ENCODE assay signal across 1 cellular context in the genomic region with DNA sequence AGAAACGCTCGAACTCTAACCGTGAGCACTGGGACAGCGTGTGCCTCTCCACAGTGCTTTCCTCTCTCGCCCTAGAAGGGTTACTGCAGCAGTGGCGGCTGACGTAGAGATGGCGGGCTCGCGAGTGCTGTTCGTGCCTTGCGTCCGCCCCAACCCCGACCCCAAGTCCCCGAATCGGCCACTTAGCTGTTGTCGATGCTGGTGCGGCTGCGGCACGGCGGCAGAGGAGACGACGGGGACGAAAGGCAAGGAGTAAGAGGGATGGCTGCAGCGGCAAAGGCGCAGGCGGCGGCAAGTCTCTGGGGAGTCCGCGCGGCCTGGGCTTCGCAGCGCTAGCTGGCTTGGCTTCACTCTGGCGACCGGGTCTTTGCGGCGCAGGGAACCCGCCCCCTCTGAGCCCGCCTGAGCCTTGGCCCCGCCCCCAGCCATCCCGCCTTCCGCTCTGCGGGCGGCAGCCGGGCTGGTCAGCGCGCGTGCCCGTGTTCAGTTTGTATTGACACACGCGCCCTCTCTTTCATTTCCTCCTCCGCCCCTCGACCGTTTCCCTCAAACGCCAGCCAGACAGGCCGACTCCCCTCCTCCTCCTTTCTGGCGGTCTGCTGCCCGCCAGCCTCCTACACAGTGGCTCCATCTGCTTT.
TF ChIP-seq lines count a peak whose summit lies in the region.

Gene SPIN4 (minus strand): TSS at position 354 of the 638 bp plus-strand sequence. CDS start 513 bp downstream, outside the sequence.

TF ChIP-seq in HepG2, 621 proteins besides CTCF, POLR2A, EP300 and RAD21 (continued from another document and continues in another):
- TF ChIP-seq, protein P1, sequence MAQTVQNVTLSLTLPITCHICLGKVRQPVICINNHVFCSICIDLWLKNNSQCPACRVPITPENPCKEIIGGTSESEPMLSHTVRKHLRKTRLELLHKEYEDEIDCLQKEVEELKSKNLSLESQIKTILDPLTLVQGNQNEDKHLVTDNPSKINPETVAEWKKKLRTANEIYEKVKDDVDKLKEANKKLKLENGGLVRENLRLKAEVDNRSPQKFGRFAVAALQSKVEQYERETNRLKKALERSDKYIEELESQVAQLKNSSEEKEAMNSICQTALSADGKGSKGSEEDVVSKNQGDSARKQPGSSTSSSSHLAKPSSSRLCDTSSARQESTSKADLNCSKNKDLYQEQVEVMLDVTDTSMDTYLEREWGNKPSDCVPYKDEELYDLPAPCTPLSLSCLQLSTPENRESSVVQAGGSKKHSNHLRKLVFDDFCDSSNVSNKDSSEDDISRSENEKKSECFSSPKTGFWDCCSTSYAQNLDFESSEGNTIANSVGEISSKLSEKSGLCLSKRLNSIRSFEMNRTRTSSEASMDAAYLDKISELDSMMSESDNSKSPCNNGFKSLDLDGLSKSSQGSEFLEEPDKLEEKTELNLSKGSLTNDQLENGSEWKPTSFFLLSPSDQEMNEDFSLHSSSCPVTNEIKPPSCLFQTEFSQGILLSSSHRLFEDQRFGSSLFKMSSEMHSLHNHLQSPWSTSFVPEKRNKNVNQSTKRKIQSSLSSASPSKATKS (CRISPR knock-in tag; IDR thresholded peaks at IDR 0.05), result no peak
- TF ChIP-seq ZMAT5 (CRISPR knock-in tag; IDR thresholded peaks at IDR 0.05; ENCODE audit: borderline replicate concordance, low read depth) (no peak), NFATC3 (CRISPR knock-in tag; IDR thresholded peaks at IDR 0.05) (no peak), ZNF646 (CRISPR knock-in tag; IDR thresholded peaks at IDR 0.05) (no peak), ZNF737 (CRISPR knock-in tag; IDR thresholded peaks at IDR 0.05; ENCODE audit: borderline replicate concordance) (no peak), MED13 (CRISPR knock-in tag; IDR thresholded peaks at IDR 0.05) (no peak), KAT8 (CRISPR knock-in tag; IDR thresholded peaks at IDR 0.05) (0 out of 2 replicates have a peak, but pooled peaks have one; percentile 18), MZF1 (CRISPR knock-in tag; IDR thresholded peaks at IDR 0.05; ENCODE audit: borderline replicate concordance) (no peak), ZNF572 (CRISPR knock-in tag; IDR thresholded peaks at IDR 0.05) (no peak), ZFX (CRISPR knock-in tag; IDR thresholded peaks at IDR 0.05; ENCODE audit: low read depth) (peak; percentile 69), TOE1 (CRISPR knock-in tag; IDR thresholded peaks at IDR 0.05) (no peak), ZNF749 (CRISPR knock-in tag; IDR thresholded peaks at IDR 0.05; ENCODE audit: borderline replicate concordance) (no peak), ZNF550 (CRISPR knock-in tag; IDR thresholded peaks at IDR 0.05; ENCODE audit: borderline replicate concordance) (no peak), TOPORS (CRISPR knock-in tag; IDR thresholded peaks at IDR 0.05) (0 out of 2 replicates have a peak, but pooled peaks have one; percentile 29), MAZ (IDR thresholded peaks at IDR 0.05; ENCODE audit: borderline replicate concordance, low read depth, low read length) (no peak), MAZ (CRISPR knock-in tag; IDR thresholded peaks at IDR 0.05; ENCODE audit: low read depth) (no peak), FOXO4 (CRISPR knock-in tag; conservative IDR thresholded peaks at IDR 0.05) (no peak), TRIM24 (CRISPR knock-in tag; IDR thresholded peaks at IDR 0.05) (no peak), GABPB1 (CRISPR knock-in tag; IDR thresholded peaks at IDR 0.05) (peak; percentile 84), MEIS1 (CRISPR knock-in tag; IDR thresholded peaks at IDR 0.05; ENCODE audit: borderline replicate concordance) (no peak), ZBTB20 (CRISPR knock-in tag; IDR thresholded peaks at IDR 0.05; ENCODE audit: borderline replicate concordance, low read depth) (no peak), ELF4 (CRISPR knock-in tag; IDR thresholded peaks at IDR 0.05; ENCODE audit: borderline replicate concordance) (no peak), SAP130 (CRISPR knock-in tag; IDR thresholded peaks at IDR 0.05; ENCODE audit: low read depth) (peak; percentile 48), CBX1 (IDR thresholded peaks at IDR 0.05; ENCODE audit: low read depth) (no peak), USF2 (IDR thresholded peaks at IDR 0.05; ENCODE audit: low read depth, low read length) (no peak), USF2 (CRISPR knock-in tag; IDR thresholded peaks at IDR 0.05; ENCODE audit: borderline replicate concordance) (no peak), ARNT (IDR thresholded peaks at IDR 0.05) (no peak), ZNF24 (IDR thresholded peaks at IDR 0.05) (no peak), FOSL1 (CRISPR knock-in tag; IDR thresholded peaks at IDR 0.05; ENCODE audit: borderline replicate concordance) (no peak), ZFY (CRISPR knock-in tag; IDR thresholded peaks at IDR 0.05) (peak; percentile 50; the same call in 1 of the 2 replicates), TBP (CRISPR knock-in tag; IDR thresholded peaks at IDR 0.05) (no peak), EEA1 (CRISPR knock-in tag; IDR thresholded peaks at IDR 0.05; ENCODE audit: borderline replicate concordance) (no peak), IKZF4 (CRISPR knock-in tag; IDR thresholded peaks at IDR 0.05; ENCODE audit: borderline replicate concordance, low read depth, not compliant biosample characterization) (no peak), ZNF574 (CRISPR knock-in tag; IDR thresholded peaks at IDR 0.05) (no peak), ZSCAN30 (CRISPR knock-in tag; IDR thresholded peaks at IDR 0.05) (no peak), PPARG (CRISPR knock-in tag; conservative IDR thresholded peaks at IDR 0.05) (no peak)
- TF ChIP-seq, protein P2, sequence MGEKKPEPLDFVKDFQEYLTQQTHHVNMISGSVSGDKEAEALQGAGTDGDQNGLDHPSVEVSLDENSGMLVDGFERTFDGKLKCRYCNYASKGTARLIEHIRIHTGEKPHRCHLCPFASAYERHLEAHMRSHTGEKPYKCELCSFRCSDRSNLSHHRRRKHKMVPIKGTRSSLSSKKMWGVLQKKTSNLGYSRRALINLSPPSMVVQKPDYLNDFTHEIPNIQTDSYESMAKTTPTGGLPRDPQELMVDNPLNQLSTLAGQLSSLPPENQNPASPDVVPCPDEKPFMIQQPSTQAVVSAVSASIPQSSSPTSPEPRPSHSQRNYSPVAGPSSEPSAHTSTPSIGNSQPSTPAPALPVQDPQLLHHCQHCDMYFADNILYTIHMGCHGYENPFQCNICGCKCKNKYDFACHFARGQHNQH (CRISPR knock-in tag; IDR thresholded peaks at IDR 0.05), result no peak
- TF ChIP-seq, protein P3, sequence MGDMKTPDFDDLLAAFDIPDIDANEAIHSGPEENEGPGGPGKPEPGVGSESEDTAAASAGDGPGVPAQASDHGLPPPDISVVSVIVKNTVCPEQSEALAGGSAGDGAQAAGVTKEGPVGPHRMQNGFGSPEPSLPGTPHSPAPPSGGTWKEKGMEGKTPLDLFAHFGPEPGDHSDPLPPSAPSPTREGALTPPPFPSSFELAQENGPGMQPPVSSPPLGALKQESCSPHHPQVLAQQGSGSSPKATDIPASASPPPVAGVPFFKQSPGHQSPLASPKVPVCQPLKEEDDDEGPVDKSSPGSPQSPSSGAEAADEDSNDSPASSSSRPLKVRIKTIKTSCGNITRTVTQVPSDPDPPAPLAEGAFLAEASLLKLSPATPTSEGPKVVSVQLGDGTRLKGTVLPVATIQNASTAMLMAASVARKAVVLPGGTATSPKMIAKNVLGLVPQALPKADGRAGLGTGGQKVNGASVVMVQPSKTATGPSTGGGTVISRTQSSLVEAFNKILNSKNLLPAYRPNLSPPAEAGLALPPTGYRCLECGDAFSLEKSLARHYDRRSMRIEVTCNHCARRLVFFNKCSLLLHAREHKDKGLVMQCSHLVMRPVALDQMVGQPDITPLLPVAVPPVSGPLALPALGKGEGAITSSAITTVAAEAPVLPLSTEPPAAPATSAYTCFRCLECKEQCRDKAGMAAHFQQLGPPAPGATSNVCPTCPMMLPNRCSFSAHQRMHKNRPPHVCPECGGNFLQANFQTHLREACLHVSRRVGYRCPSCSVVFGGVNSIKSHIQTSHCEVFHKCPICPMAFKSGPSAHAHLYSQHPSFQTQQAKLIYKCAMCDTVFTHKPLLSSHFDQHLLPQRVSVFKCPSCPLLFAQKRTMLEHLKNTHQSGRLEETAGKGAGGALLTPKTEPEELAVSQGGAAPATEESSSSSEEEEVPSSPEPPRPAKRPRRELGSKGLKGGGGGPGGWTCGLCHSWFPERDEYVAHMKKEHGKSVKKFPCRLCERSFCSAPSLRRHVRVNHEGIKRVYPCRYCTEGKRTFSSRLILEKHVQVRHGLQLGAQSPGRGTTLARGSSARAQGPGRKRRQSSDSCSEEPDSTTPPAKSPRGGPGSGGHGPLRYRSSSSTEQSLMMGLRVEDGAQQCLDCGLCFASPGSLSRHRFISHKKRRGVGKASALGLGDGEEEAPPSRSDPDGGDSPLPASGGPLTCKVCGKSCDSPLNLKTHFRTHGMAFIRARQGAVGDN (CRISPR knock-in tag; IDR thresholded peaks at IDR 0.05), result peak; percentile 80
